ENCODE assay signal across 27 cellular contexts in genomic region chr4:131381055-131381454, GRCh38.
"Had no signal": no experiment of that assay in that cellular context is flagged by ENCODE, and none has a peak within 500 bp of the region (broad histone marks: within the 10 kb centered on the region; RNA-seq: fewer than 3 reads in every experiment).

No MANE protein-coding gene starts in this region.

- ATAC-seq: activated CD8-positive, alpha-beta T cell treated with anti-CD3 and anti-CD28 coated beads, Interleukin-2, amount 10 ng/mL, durations not matched to agents 7 days and 5 days; Right ventricle myocardium inferior had no signal

- FAIRE-seq: RCC 7860 had no signal

- H3K4me2 ChIP-seq: PC-9 had no signal

- H2AFZ ChIP-seq: PC-9 had no signal

- H3K36me3 ChIP-seq: ascending aorta, cardiac muscle cell, MG63 had no signal

- H3K4me3 ChIP-seq: ascending aorta, cardiac muscle cell, PC-9 had no signal

- H3K27ac ChIP-seq: ascending aorta, cardiac muscle cell, PC-9, RWPE1 had no signal

- H3K27me3 ChIP-seq: ascending aorta, cardiac muscle cell, MG63 had no signal

- H3K9me3 ChIP-seq: ascending aorta, MG63 had no signal

- DNase-seq: activated CD4-positive, alpha-beta T cell treated with anti-CD3 and anti-CD28 coated beads, Interleukin-2, amount 10 ng/mL, durations not matched to agents 7 days and 5 days; activated CD4-positive, alpha-beta T cell treated with anti-CD3 and anti-CD28 coated beads, Interleukin-2, amount 50 U/mL, for 48 hours; activated CD8-positive, alpha-beta T cell treated with anti-CD3 and anti-CD28 coated beads, Interleukin-2, amount 10 ng/mL, durations not matched to agents 7 days and 5 days; activated gamma-delta T cell; activated naive CD4-positive, alpha-beta T cell treated with Interleukin-2 at 50 U/mL for 16 hours; activated naive CD8-positive, alpha-beta T cell treated with anti-CD3 and anti-CD28 coated beads, Interleukin-2, amount 10 ng/mL, durations not matched to agents 7 days and 5 days; activated T-cell treated with anti-CD3 and anti-CD28 coated beads, Interleukin-2, amount 50 U/mL, for 24 hours; amygdala; Karpas-422; MG63; NCI-H1048; NCI-H1105 treated with DMSO at 0.1 percent for 48 hours; NCI-H1436; NCI-H1694; NCI-H1930; NCI-H345; NCI-H524 treated with DMSO at 0.1 percent for 48 hours; PC-9; SW 1271; T-helper 1 cell; T-helper 2 cell; T-helper 9 cell had no signal

- H3K4me1 ChIP-seq: ascending aorta had no signal
